Comparison of ENCODE assay signal across 8 cellular contexts in genomic region chr2:136894007-136894634, GRCh38.
"Had no signal": no experiment of that assay in that cellular context is flagged by ENCODE, and none has a peak within 500 bp of the region (broad histone marks: within the 10 kb centered on the region; RNA-seq: fewer than 3 reads in every experiment).

No MANE protein-coding gene starts in this region.

- H3K4me3 ChIP-seq: GM12878 had no signal

- DNase-seq: GDM1, GF-D8 had no signal

- FAIRE-seq: G401.6, GM12878, GM12891, GM12892, GM18507, GM19239 had no signal

- ATAC-seq: GM12878 had no signal
